In the genomic region with DNA sequence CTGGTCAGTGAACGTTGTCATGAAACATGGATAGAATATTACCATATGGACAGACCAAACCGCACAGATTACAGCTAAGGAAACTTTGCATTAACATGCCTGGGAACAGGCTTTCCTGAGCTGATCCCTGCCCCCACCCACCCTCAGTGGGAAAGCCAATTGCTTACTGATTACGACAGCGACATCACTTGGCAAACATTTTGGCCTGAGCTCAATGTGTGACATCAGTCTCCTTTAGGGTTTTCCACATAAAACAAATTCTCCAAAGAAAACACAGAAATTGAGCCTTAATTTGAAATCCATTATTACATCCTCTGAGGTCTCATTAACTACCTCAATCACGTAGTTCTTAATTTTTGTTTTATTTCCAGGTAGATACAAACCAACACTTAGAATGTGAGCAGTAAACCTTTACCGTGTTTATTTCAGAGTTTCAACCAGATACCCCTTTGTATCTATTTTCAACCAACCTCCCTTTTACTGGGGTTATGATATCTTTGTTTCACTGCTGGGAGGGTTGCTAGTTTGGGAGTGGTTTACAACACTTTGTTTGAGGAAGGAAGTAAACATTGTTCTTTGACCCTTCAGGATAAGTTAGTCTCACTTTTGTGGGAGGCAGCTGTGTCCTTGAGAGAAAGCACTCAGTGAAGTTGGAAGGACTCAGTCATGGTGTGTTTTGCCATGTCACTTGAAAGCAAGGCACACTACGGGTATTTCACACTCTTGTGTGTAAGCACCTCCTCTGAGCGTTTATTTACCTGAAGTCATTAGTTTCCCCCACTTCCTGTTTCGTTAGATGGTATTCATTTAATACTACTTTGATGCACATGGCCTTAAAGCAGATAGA, we compare ENCODE assay signal across 8 cellular contexts.
DNase-seq lines count a peak whose midpoint lies in the region; ATAC-seq, FAIRE-seq and TF ChIP-seq lines count a peak whose summit lies in the region.

No MANE protein-coding gene starts in this region.

- H3K9ac ChIP-seq in fibroblast of lung (ENCODE audit: insufficient read depth, low read length), result no peak overlapping the region

- ATAC-seq in GM19452 (IDR thresholded peaks at IDR 0.05; ENCODE audit: unreplicated experiment) (peak; percentile 53), pancreas (peak; percentile 81 to 86 (median 84)), GM19328 (IDR thresholded peaks at IDR 0.05; ENCODE audit: unreplicated experiment) (no peak), GM21576 (IDR thresholded peaks at IDR 0.05; ENCODE audit: unreplicated experiment) (no peak)

- no peak overlapping the region for H3K27ac Mint-ChIP-seq in activated T-helper 1 cell treated with anti-CD3 and anti-CD28 coated beads, Interleukin-12 subunit alpha, Interleukin-12 subunit beta, Interleukin-2, Interleukin-4 antibody, amounts not matched to agents 30 ng/mL and 10 ng/mL and 1 ng/mL, durations not matched to agents 14 hours and 24 hours and 36 hours

- H3K4me1 ChIP-seq in fibroblast of lung (ENCODE audit: control insufficient read depth, extremely low read depth, insufficient read depth, low read length) (peaks cover 2% of the 10 kb centered on the region), pancreas (peaks cover 5 to 22% (median 20%) of the 10 kb centered on the region in 3 donors)

- H3K4me2 ChIP-seq in fibroblast of lung (ENCODE audit: extremely low read depth, insufficient read depth, low read length), result no peak overlapping the region

- 27 to 34% methylated on average over 9 of the region's 9 CpGs for WGBS in pancreas, 2 donors

- no peaks in the 10 kb centered on the region for H4K20me1 ChIP-seq in fibroblast of lung (ENCODE audit: control insufficient read depth, extremely low read depth, insufficient read depth, low read length)

- H3K27ac ChIP-seq in fibroblast of lung (ENCODE audit: insufficient read depth, low read length), result no peak overlapping the region
- peak overlapping the region; percentile 9 to 77 (median 58) for H3K27ac ChIP-seq in pancreas

- peaks cover 5% of the 10 kb centered on the region for H3K9me3 Mint-ChIP-seq in activated T-helper 1 cell treated with anti-CD3 and anti-CD28 coated beads, Interleukin-12 subunit alpha, Interleukin-12 subunit beta, Interleukin-2, Interleukin-4 antibody, amounts not matched to agents 30 ng/mL and 10 ng/mL and 1 ng/mL, durations not matched to agents 14 hours and 24 hours and 36 hours

- intact Hi-C loops in pancreas (cut with DNase I), result no loop called here
- intact Hi-C loops in activated T-helper 1 cell treated with anti-CD3 and anti-CD28 coated beads, Interleukin-12 subunit alpha, Interleukin-12 subunit beta, Interleukin-2, Interleukin-4 antibody, amounts not matched to agents 30 ng/mL and 10 ng/mL and 1 ng/mL, durations not matched to agents 14 hours and 24 hours and 36 hours (cut with micrococcal nuclease), result no loop called here

- H3K36me3 ChIP-seq in fibroblast of lung (ENCODE audit: control insufficient read depth, insufficient read depth, low read length) (no peaks in the 10 kb centered on the region), pancreas (no peaks in the 10 kb centered on the region)

- H3K9me3 ChIP-seq in fibroblast of lung (ENCODE audit: control insufficient read depth, insufficient read depth, low read depth, low read length) (no peaks in the 10 kb centered on the region), pancreas (no peaks in the 10 kb centered on the region)

- peak; percentile 65 for DNase-seq in NOMO-1 treated with DMSO at 0.1 percent for 48 hours (lab: John Stamatoyannopoulos, UW; ENCODE audit: unreplicated experiment)
- DNase-seq in fibroblast of lung (ENCODE audit: low read depth in 2 of 2), result peak; percentile 48 to 72
- DNase-seq in pancreas, result peak; percentile 55 to 71 (median 68)
- DNase-seq in activated T-helper 1 cell treated with anti-CD3 and anti-CD28 coated beads, Interleukin-12 subunit alpha, Interleukin-12 subunit beta, Interleukin-2, Interleukin-4 antibody, amounts not matched to agents 30 ng/mL and 10 ng/mL and 1 ng/mL, durations not matched to agents 14 hours and 24 hours and 36 hours (ENCODE audit: low spot score), result no peak
- no peak for DNase-seq in central memory CD4-positive, alpha-beta T cell

- H3K36me3 Mint-ChIP-seq in activated T-helper 1 cell treated with anti-CD3 and anti-CD28 coated beads, Interleukin-12 subunit alpha, Interleukin-12 subunit beta, Interleukin-2, Interleukin-4 antibody, amounts not matched to agents 30 ng/mL and 10 ng/mL and 1 ng/mL, durations not matched to agents 14 hours and 24 hours and 36 hours (ENCODE audit: low read depth), result peaks cover 12% of the 10 kb centered on the region

- H3K27me3 Mint-ChIP-seq in activated T-helper 1 cell treated with anti-CD3 and anti-CD28 coated beads, Interleukin-12 subunit alpha, Interleukin-12 subunit beta, Interleukin-2, Interleukin-4 antibody, amounts not matched to agents 30 ng/mL and 10 ng/mL and 1 ng/mL, durations not matched to agents 14 hours and 24 hours and 36 hours (ENCODE audit: insufficient read depth), result no peaks in the 10 kb centered on the region

- no peaks in the 10 kb centered on the region for H3K79me2 ChIP-seq in fibroblast of lung (ENCODE audit: control insufficient read depth, insufficient read depth, low read length)

- no peak overlapping the region for H3K4me3 Mint-ChIP-seq in activated T-helper 1 cell treated with anti-CD3 and anti-CD28 coated beads, Interleukin-12 subunit alpha, Interleukin-12 subunit beta, Interleukin-2, Interleukin-4 antibody, amounts not matched to agents 30 ng/mL and 10 ng/mL and 1 ng/mL, durations not matched to agents 14 hours and 24 hours and 36 hours

- peaks cover 7% of the 10 kb centered on the region for H3K4me1 Mint-ChIP-seq in activated T-helper 1 cell treated with anti-CD3 and anti-CD28 coated beads, Interleukin-12 subunit alpha, Interleukin-12 subunit beta, Interleukin-2, Interleukin-4 antibody, amounts not matched to agents 30 ng/mL and 10 ng/mL and 1 ng/mL, durations not matched to agents 14 hours and 24 hours and 36 hours (ENCODE audit: low read depth)

- H2AFZ ChIP-seq in fibroblast of lung (ENCODE audit: low read length), result no peak overlapping the region

- H3K4me3 ChIP-seq in fibroblast of lung (replicated peaks in 1 of 4; ENCODE audit: control extremely low read depth in 1 of 4, insufficient read depth in 1 of 4, low read depth in 3 of 4, low read length in 4 of 4) (no peak overlapping the region), pancreas (no peak overlapping the region)

- no peak for FAIRE-seq in pancreas (lab: Jason Lieb, UNC)

- TF ChIP-seq CTCF in fibroblast of lung (conservative IDR thresholded peaks at IDR 0.05 in 1 of 2, IDR thresholded peaks at IDR 0.05 in 1 of 2; ENCODE audit: low read depth in 1 of 2, low read length in 2 of 2) (no peak), pancreas (IDR thresholded peaks at IDR 0.05) (no peak)

- no peaks in the 10 kb centered on the region for H3K27me3 ChIP-seq in fibroblast of lung (ENCODE audit: control insufficient read depth, insufficient read depth, low read length)
- no peaks in the 10 kb centered on the region for H3K27me3 ChIP-seq in pancreas

Comparison
In these comparisons a context has a peak if more than half of its experiments do, and no peak if none do; other contexts are left out.
1. ATAC-seq: peak in GM19452 (single experiment) and pancreas (4 of 4); none in GM19328 (single experiment) and GM21576 (single experiment).
2. DNase-seq: peak in NOMO-1 treated with DMSO at 0.1 percent for 48 hours (single experiment), fibroblast of lung (2 of 2) and pancreas (6 of 6); none in activated T-helper 1 cell treated with anti-CD3 and anti-CD28 coated beads, Interleukin-12 subunit alpha, Interleukin-12 subunit beta, Interleukin-2, Interleukin-4 antibody, amounts not matched to agents 30 ng/mL and 10 ng/mL and 1 ng/mL, durations not matched to agents 14 hours and 24 hours and 36 hours (single experiment) and central memory CD4-positive, alpha-beta T cell (single experiment).